ENCODE assay signal across 1 cellular context in genomic region chr9:137593176-137593575, GRCh38.
TF ChIP-seq lines count a peak whose summit lies in the region.

No MANE protein-coding gene starts in this region.

TF ChIP-seq in HepG2, 621 proteins besides CTCF, POLR2A, EP300 and RAD21:
- TF ChIP-seq XRCC5 (optimal IDR thresholded peaks at IDR 0.05; ENCODE audit: low read length) (no peak), TBX3 (IDR thresholded peaks at IDR 0.05; ENCODE audit: borderline replicate concordance) (no peak), ZFP62 (CRISPR knock-in tag; IDR thresholded peaks at IDR 0.05) (no peak), PCBP1 (IDR thresholded peaks at IDR 0.05; ENCODE audit: borderline replicate concordance, low read depth, low read length) (no peak), CAMTA2 (CRISPR knock-in tag; IDR thresholded peaks at IDR 0.05; ENCODE audit: borderline replicate concordance) (no peak), ARID2 (CRISPR knock-in tag; IDR thresholded peaks at IDR 0.05; ENCODE audit: borderline replicate concordance) (no peak), ZNF276 (CRISPR knock-in tag; IDR thresholded peaks at IDR 0.05; ENCODE audit: low read depth) (no peak), ZNF432 (CRISPR knock-in tag; IDR thresholded peaks at IDR 0.05; ENCODE audit: borderline replicate concordance) (no peak), SMYD3 (CRISPR knock-in tag; IDR thresholded peaks at IDR 0.05) (no peak), JUN (CRISPR knock-in tag; IDR thresholded peaks at IDR 0.05) (no peak), PCBP2 (optimal IDR thresholded peaks at IDR 0.05; ENCODE audit: low read depth, low read length, poor library complexity, severe bottlenecking) (no peak), ZNF562 (CRISPR knock-in tag; IDR thresholded peaks at IDR 0.05; ENCODE audit: borderline replicate concordance) (no peak), SP140L (CRISPR knock-in tag; IDR thresholded peaks at IDR 0.05; ENCODE audit: borderline replicate concordance) (no peak)
